Comparison of ENCODE assay signal across 20 cellular contexts in genomic region chr14:84152452-84152851, GRCh38.
"Had no signal": no experiment of that assay in that cellular context is flagged by ENCODE, and none has a peak within 500 bp of the region (broad histone marks: within the 10 kb centered on the region; RNA-seq: fewer than 3 reads in every experiment).

No MANE protein-coding gene starts in this region.

- H3K9ac ChIP-seq: parathyroid adenoma had no signal

- H2AFZ ChIP-seq: parathyroid adenoma had no signal

- H3K27ac ChIP-seq: dorsolateral prefrontal cortex, left lung, parathyroid adenoma, prostate gland, right atrium auricular region, thoracic aorta, tibial nerve, upper lobe of right lung, uterus had no signal

- DNase-seq: dorsolateral prefrontal cortex; effector CD4-positive, alpha-beta T cell; left cardiac atrium; mammary epithelial cell; mesendoderm; natural killer cell; stimulated activated CD4-positive, alpha-beta T cell treated with anti-CD3 and anti-CD28 coated beads, Interleukin-2, amount 100 ng/mL, for 24 hours; stimulated activated CD4-positive, alpha-beta T cell treated with anti-CD3 and anti-CD28 coated beads, Interleukin-4, amount 100 ng/mL, for 24 hours; upper lobe of right lung; uterus had no signal

- H3K36me3 Mint-ChIP-seq: natural killer cell; stimulated activated memory B cell treated with anti-CD40 and anti-IgM and Interleukin-4, amounts not matched to agents 10 μg/mL and 1 μg/mL and 100 μg/mL, for 72 hours had no signal

- H3K4me2 ChIP-seq: smooth muscle cell had no signal

- H3K4me1 Mint-ChIP-seq: natural killer cell; stimulated activated memory B cell treated with anti-CD40 and anti-IgM and Interleukin-4, amounts not matched to agents 10 μg/mL and 1 μg/mL and 100 μg/mL, for 72 hours had no signal

- H3K4me3 ChIP-seq: dorsolateral prefrontal cortex, left lung, prostate gland, right atrium auricular region, smooth muscle cell, thoracic aorta, tibial nerve, upper lobe of right lung, uterus had no signal

- H3K27me3 ChIP-seq: left lung, right atrium auricular region, tibial nerve, upper lobe of right lung, uterus had no signal

- H3K36me3 ChIP-seq: left lung, prostate gland, right atrium auricular region, thoracic aorta, tibial nerve, upper lobe of right lung, uterus had no signal

- H3K27me3 Mint-ChIP-seq: stimulated activated memory B cell treated with anti-CD40 and anti-IgM and Interleukin-4, amounts not matched to agents 10 μg/mL and 1 μg/mL and 100 μg/mL, for 72 hours; stimulated activated naive CD8-positive, alpha-beta T cell treated with anti-CD3 and anti-CD28 coated beads, Interleukin-15, Interleukin-2, amounts not matched to agents 100 ng/mL and 50 ng/mL, for 24 hours had no signal

- H3K27ac Mint-ChIP-seq: natural killer cell; stimulated activated memory B cell treated with anti-CD40 and anti-IgM and Interleukin-4, amounts not matched to agents 10 μg/mL and 1 μg/mL and 100 μg/mL, for 72 hours; stimulated activated naive CD8-positive, alpha-beta T cell treated with anti-CD3 and anti-CD28 coated beads, Interleukin-15, Interleukin-2, amounts not matched to agents 100 ng/mL and 50 ng/mL, for 24 hours had no signal

- ATAC-seq: left cardiac atrium; left lung; natural killer cell; sciatic nerve; stimulated activated memory B cell treated with anti-CD40 and anti-IgM and Interleukin-4, amounts not matched to agents 10 μg/mL and 1 μg/mL and 100 μg/mL, for 72 hours; upper lobe of right lung had no signal

- H3K4me1 ChIP-seq: left lung, parathyroid adenoma, prostate gland, right atrium auricular region, tibial nerve, upper lobe of right lung, uterus had no signal

- H3K4me3 Mint-ChIP-seq: natural killer cell; stimulated activated memory B cell treated with anti-CD40 and anti-IgM and Interleukin-4, amounts not matched to agents 10 μg/mL and 1 μg/mL and 100 μg/mL, for 72 hours; stimulated activated naive CD8-positive, alpha-beta T cell treated with anti-CD3 and anti-CD28 coated beads, Interleukin-15, Interleukin-2, amounts not matched to agents 100 ng/mL and 50 ng/mL, for 24 hours had no signal

- H3K9me3 ChIP-seq: left lung, prostate gland, right atrium auricular region, thoracic aorta, tibial nerve, upper lobe of right lung, uterus had no signal
